ENCODE assay signal across 1 cellular context in the genomic region with DNA sequence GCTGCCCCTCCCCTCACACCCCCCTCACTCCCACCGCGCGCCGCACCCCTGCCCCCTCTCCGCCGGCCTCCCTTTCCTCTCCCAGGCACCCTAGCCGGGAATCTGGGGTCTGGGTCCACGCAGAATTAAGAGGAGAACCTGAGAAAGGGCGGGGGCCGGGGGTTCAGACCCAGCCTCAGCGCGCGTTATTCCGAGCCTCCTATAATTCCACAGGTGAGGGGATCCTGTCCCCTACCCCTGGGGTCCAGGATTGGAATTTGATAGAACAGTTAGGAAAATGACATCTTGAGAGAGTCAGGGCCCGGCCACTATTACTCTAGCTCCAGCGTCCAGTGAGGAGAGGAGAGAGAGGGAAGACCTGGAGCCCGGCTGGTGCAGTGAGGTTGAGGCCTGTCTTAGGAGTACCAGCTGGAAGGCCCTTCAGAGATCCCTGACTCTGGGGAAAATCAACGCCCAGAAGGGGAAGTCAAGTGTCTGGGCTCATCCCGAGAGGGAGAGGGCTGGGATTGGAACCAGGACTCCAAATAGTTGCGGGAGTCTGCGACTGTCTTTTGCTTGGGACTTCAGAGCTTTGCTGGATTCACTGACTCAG.
A peak's percentile ranks its signal among the peaks of the same experiment; 100 is the strongest.
TF ChIP-seq lines count a peak whose summit lies in the region.

No MANE protein-coding gene starts in this region.

TF ChIP-seq in GM12878, 131 proteins besides CTCF, POLR2A, EP300 and RAD21:
- TF ChIP-seq MEF2A (IDR thresholded peaks at IDR 0.05; ENCODE audit: insufficient read depth, low read depth, low read length), result no peak
- TF ChIP-seq STAT3 (IDR thresholded peaks at IDR 0.05; ENCODE audit: low read depth, low read length), result no peak
- TF ChIP-seq CBX5 (IDR thresholded peaks at IDR 0.05; ENCODE audit: low read depth), result peak; percentile 15; the same call in 1 of the 2 replicates
- no peak for TF ChIP-seq IRF4 (IDR thresholded peaks at IDR 0.05; ENCODE audit: low read depth, low read length)
- TF ChIP-seq RFX5 (IDR thresholded peaks at IDR 0.05; ENCODE audit: low read depth, low read length), result no peak
- TF ChIP-seq TBL1XR1 (IDR thresholded peaks at IDR 0.05; ENCODE audit: low read depth, low read length), result no peak
- TF ChIP-seq TARDBP (IDR thresholded peaks at IDR 0.05; ENCODE audit: borderline replicate concordance), result 0 out of 2 replicates have a peak, but pooled peaks have one; percentile 68
- no peak for TF ChIP-seq PML (IDR thresholded peaks at IDR 0.05; ENCODE audit: low read length)
- no peak for TF ChIP-seq PAX5 (IDR thresholded peaks at IDR 0.05; ENCODE audit: borderline replicate concordance, low read depth, low read length)
- no peak for TF ChIP-seq GATAD2B (conservative IDR thresholded peaks at IDR 0.05; ENCODE audit: low read depth)
- TF ChIP-seq BACH1 (IDR thresholded peaks at IDR 0.05; ENCODE audit: borderline replicate concordance), result no peak
- TF ChIP-seq BHLHE40 (IDR thresholded peaks at IDR 0.05; ENCODE audit: borderline replicate concordance in 1 of 2, low read depth in 2 of 2, low read length in 1 of 2), result no peak
- TF ChIP-seq HDAC6 (IDR thresholded peaks at IDR 0.05; ENCODE audit: unreplicated experiment), result peak; percentile 6
- TF ChIP-seq CREM (IDR thresholded peaks at IDR 0.05; ENCODE audit: low read depth), result no peak
- TF ChIP-seq NBN (IDR thresholded peaks at IDR 0.05), result peak; percentile 0; the same call in 1 of the 2 replicates
- TF ChIP-seq, protein P1, sequence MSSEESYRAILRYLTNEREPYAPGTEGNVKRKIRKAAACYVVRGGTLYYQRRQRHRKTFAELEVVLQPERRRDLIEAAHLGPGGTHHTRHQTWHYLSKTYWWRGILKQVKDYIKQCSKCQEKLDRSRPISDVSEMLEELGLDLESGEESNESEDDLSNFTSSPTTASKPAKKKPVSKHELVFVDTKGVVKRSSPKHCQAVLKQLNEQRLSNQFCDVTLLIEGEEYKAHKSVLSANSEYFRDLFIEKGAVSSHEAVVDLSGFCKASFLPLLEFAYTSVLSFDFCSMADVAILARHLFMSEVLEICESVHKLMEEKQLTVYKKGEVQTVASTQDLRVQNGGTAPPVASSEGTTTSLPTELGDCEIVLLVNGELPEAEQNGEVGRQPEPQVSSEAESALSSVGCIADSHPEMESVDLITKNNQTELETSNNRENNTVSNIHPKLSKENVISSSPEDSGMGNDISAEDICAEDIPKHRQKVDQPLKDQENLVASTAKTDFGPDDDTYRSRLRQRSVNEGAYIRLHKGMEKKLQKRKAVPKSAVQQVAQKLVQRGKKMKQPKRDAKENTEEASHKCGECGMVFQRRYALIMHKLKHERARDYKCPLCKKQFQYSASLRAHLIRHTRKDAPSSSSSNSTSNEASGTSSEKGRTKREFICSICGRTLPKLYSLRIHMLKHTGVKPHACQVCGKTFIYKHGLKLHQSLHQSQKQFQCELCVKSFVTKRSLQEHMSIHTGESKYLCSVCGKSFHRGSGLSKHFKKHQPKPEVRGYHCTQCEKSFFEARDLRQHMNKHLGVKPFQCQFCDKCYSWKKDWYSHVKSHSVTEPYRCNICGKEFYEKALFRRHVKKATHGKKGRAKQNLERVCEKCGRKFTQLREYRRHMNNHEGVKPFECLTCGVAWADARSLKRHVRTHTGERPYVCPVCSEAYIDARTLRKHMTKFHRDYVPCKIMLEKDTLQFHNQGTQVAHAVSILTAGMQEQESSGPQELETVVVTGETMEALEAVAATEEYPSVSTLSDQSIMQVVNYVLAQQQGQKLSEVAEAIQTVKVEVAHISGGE (CRISPR knock-in tag; IDR thresholded peaks at IDR 0.05), result no peak
- no peak for TF ChIP-seq NR2F1 (conservative IDR thresholded peaks at IDR 0.05)
- TF ChIP-seq, protein P2, sequence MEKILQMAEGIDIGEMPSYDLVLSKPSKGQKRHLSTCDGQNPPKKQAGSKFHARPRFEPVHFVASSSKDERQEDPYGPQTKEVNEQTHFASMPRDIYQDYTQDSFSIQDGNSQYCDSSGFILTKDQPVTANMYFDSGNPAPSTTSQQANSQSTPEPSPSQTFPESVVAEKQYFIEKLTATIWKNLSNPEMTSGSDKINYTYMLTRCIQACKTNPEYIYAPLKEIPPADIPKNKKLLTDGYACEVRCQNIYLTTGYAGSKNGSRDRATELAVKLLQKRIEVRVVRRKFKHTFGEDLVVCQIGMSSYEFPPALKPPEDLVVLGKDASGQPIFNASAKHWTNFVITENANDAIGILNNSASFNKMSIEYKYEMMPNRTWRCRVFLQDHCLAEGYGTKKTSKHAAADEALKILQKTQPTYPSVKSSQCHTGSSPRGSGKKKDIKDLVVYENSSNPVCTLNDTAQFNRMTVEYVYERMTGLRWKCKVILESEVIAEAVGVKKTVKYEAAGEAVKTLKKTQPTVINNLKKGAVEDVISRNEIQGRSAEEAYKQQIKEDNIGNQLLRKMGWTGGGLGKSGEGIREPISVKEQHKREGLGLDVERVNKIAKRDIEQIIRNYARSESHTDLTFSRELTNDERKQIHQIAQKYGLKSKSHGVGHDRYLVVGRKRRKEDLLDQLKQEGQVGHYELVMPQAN (conservative IDR thresholded peaks at IDR 0.05), result no peak
- TF ChIP-seq EGR1 (IDR thresholded peaks at IDR 0.05; ENCODE audit: borderline replicate concordance in 1 of 2, low read depth in 2 of 2, low read length in 2 of 2), result no peak
- no peak for TF ChIP-seq POLR2AphosphoS5 (IDR thresholded peaks at IDR 0.05; ENCODE audit: low read length)
- TF ChIP-seq, protein P3, sequence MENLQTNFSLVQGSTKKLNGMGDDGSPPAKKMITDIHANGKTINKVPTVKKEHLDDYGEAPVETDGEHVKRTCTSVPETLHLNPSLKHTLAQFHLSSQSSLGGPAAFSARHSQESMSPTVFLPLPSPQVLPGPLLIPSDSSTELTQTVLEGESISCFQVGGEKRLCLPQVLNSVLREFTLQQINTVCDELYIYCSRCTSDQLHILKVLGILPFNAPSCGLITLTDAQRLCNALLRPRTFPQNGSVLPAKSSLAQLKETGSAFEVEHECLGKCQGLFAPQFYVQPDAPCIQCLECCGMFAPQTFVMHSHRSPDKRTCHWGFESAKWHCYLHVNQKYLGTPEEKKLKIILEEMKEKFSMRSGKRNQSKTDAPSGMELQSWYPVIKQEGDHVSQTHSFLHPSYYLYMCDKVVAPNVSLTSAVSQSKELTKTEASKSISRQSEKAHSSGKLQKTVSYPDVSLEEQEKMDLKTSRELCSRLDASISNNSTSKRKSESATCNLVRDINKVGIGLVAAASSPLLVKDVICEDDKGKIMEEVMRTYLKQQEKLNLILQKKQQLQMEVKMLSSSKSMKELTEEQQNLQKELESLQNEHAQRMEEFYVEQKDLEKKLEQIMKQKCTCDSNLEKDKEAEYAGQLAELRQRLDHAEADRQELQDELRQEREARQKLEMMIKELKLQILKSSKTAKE (IDR thresholded peaks at IDR 0.05; ENCODE audit: low read depth, poor library complexity, severe bottlenecking), result peak; percentile 3
- TF ChIP-seq NR2C1 (IDR thresholded peaks at IDR 0.05), result no peak
- peak; percentile 13; the same call in 1 of the 2 replicates for TF ChIP-seq SPI1 (IDR thresholded peaks at IDR 0.05; ENCODE audit: borderline replicate concordance, insufficient read depth, low read depth, low read length)
